Comparison of ENCODE assay signal across 8 cellular contexts in genomic region chr3:366253-366652, GRCh38.
DNase-seq lines count a peak whose midpoint lies in the region; ATAC-seq, FAIRE-seq and TF ChIP-seq lines count a peak whose summit lies in the region.
"Not testable (repeated sequence)": the region's sequence is repeated elsewhere in the genome, so short reads cannot be mapped to it uniquely, and the experiment has no call there.

No MANE protein-coding gene starts in this region.

- H3K4me3 ChIP-seq in GM12878 = not testable (repeated sequence)

- not testable (repeated sequence) for H3K4me1 ChIP-seq in GM12878 (ENCODE audit: control insufficient read depth, insufficient read depth, low read length)

- in situ Hi-C loops in GM12878 (cut with MboI) = not testable (repeated sequence)

- not testable (repeated sequence) for H3K27me3 ChIP-seq in GM12878 (replicated peaks in 1 of 2; ENCODE audit: control insufficient read depth in 2 of 2, insufficient read depth in 2 of 2, low read length in 1 of 2)

- peak; percentile 62 for ATAC-seq in GM18502 (IDR thresholded peaks at IDR 0.05; ENCODE audit: poor library complexity, unreplicated experiment)
- peak; percentile 70 for ATAC-seq in GM18907 (IDR thresholded peaks at IDR 0.05; ENCODE audit: unreplicated experiment)
- ATAC-seq in GM19452 (IDR thresholded peaks at IDR 0.05; ENCODE audit: unreplicated experiment) = peak; percentile 49
- peak; percentile 50 for ATAC-seq in GM21529 (IDR thresholded peaks at IDR 0.05; ENCODE audit: unreplicated experiment)
- peak; percentile 48 for ATAC-seq in HG02763 (IDR thresholded peaks at IDR 0.05; ENCODE audit: unreplicated experiment)
- peak; percentile 51 for ATAC-seq in HG03066 (IDR thresholded peaks at IDR 0.05; ENCODE audit: low read depth, unreplicated experiment)
- ATAC-seq in HG03354 (IDR thresholded peaks at IDR 0.05; ENCODE audit: poor library complexity, severe bottlenecking, unreplicated experiment) = peak; percentile 69
- peak; percentile 65 for ATAC-seq in GM12878

- CTCF ChIA-PET in GM12878 (lab: Yijun Ruan, JAX) = interaction anchor here (0.6 to 1.8 kb wide), 5 partner anchors 9 to 324 kb away, joined by 3 to 7 read pairs (median 3); no protein-coding TSS in a partner anchor

- not testable (repeated sequence) for H3K27ac ChIP-seq in GM12878 (ENCODE audit: control insufficient read depth, insufficient read depth)

- not testable (repeated sequence) for TF ChIP-seq RAD21 in GM12878 (IDR thresholded peaks at IDR 0.05; ENCODE audit: insufficient read depth, low read depth, low read length)

- not testable (repeated sequence) for H3K9me3 ChIP-seq in GM12878 (replicated peaks; ENCODE audit: control insufficient read depth, insufficient read depth, low read length)

- RAD21 ChIA-PET in GM12878 (lab: Charles Lee; ENCODE audit: unreplicated experiment) = interaction anchor here (0.7 to 2.5 kb wide), 5 partner anchors 12 to 88 kb away, joined by 3 to 14 read pairs (median 3); no protein-coding TSS in a partner anchor

- intact Hi-C loops in GM12878 (cut with micrococcal nuclease; ENCODE audit: unreplicated experiment) = not testable (repeated sequence)

- TF ChIP-seq CTCF in GM12878 (IDR thresholded peaks at IDR 0.05 in 2 of 3, conservative IDR thresholded peaks at IDR 0.05 in 1 of 3; ENCODE audit: control insufficient read depth in 2 of 3, extremely low read depth in 1 of 3, insufficient read depth in 1 of 3, low read depth in 3 of 3, low read length in 3 of 3) = not testable (repeated sequence)

- not testable (repeated sequence) for FAIRE-seq in GM12878 (lab: Jason Lieb, UNC)

- not testable (repeated sequence) for H2AFZ ChIP-seq in GM12878 (ENCODE audit: control insufficient read depth, low read depth, low read length)

- H3K4me2 ChIP-seq in GM12878 (ENCODE audit: control insufficient read depth, insufficient read depth) = not testable (repeated sequence)

- H3K79me2 ChIP-seq in GM12878 (ENCODE audit: control insufficient read depth, insufficient read depth, low read length) = not testable (repeated sequence)

- not testable (repeated sequence) for H4K20me1 ChIP-seq in GM12878 (ENCODE audit: control insufficient read depth, insufficient read depth)

- TF ChIP-seq POLR2A in GM12878 (IDR thresholded peaks at IDR 0.05; ENCODE audit: low read depth, low read length) = not testable (repeated sequence)

- not testable (repeated sequence) for BruUV-seq in GM12878 (replicated peaks; lab: Mats Ljungman, UMichigan)

- not testable (repeated sequence) for TF ChIP-seq EP300 in GM12878 (IDR thresholded peaks at IDR 0.05; ENCODE audit: borderline replicate concordance in 1 of 2, control insufficient read depth in 1 of 2, low read depth in 2 of 2, low read length in 2 of 2)

- H3K36me3 ChIP-seq in GM12878 (ENCODE audit: control insufficient read depth in 2 of 2, insufficient read depth in 2 of 2, low read length in 1 of 2) = not testable (repeated sequence)

- 20% methylated on average over 7 of the region's 7 CpGs for WGBS in GM12878 (ENCODE audit: insufficient coverage, insufficient replicate concordance, low lambda C conversion rate, missing lambda C conversion rate)

- POLR2A ChIA-PET in GM12878 (lab: Charles Lee) = not testable (repeated sequence)

- not testable (repeated sequence) for H3K9ac ChIP-seq in GM12878 (ENCODE audit: control insufficient read depth, insufficient read depth, low read length)

- SMC1A ChIA-PET in GM12878 (lab: Charles Lee; ENCODE audit: uncharacterized antibody, unreplicated experiment) = interaction anchor here (1.0 to 2.3 kb wide), 2 partner anchors 10 to 12 kb away, joined by 3 to 10 read pairs; no protein-coding TSS in a partner anchor

- DNase-seq in GM12878 (ENCODE audit: low read depth, low spot score) = not testable (repeated sequence)

TF ChIP-seq in GM12878, 131 proteins besides CTCF, POLR2A, EP300 and RAD21:
- peak in 1 of 2 experiments; percentile 79; a peak in 2 of 4 replicates for TF ChIP-seq BHLHE40 (IDR thresholded peaks at IDR 0.05; ENCODE audit: borderline replicate concordance in 1 of 2, low read depth in 2 of 2, low read length in 1 of 2)
- TF ChIP-seq MLLT1 (IDR thresholded peaks at IDR 0.05) = 0 out of 2 replicates have a peak, but pooled peaks have one; percentile 36
